ENCODE assay signal across 7 cellular contexts in genomic region chr5:131379071-131379538, GRCh38.
DNase-seq lines count a peak whose midpoint lies in the region; ATAC-seq, FAIRE-seq and TF ChIP-seq lines count a peak whose summit lies in the region.

No MANE protein-coding gene starts in this region.

- FAIRE-seq in GM12891 (lab: Jason Lieb, UNC), result no peak

- no peaks in the 10 kb centered on the region for H3K36me3 ChIP-seq in gastrocnemius medialis
- no peaks in the 10 kb centered on the region for H3K36me3 ChIP-seq in H7 (replicated peaks; ENCODE audit: control insufficient read depth, insufficient read depth, low read length)

- peak overlapping the region; percentile 96 for H3K27ac Mint-ChIP-seq in central memory CD8-positive, alpha-beta T cell (ENCODE audit: low read depth)

- no peak for TF ChIP-seq POLR2A in gastrocnemius medialis (IDR thresholded peaks at IDR 0.05)
- TF ChIP-seq POLR2A in GM12891 (IDR thresholded peaks at IDR 0.05; ENCODE audit: low read depth, low read length), result no peak

- peak overlapping the region; percentile 19 to 69 (median 58) for H3K27ac ChIP-seq in gastrocnemius medialis

- peaks cover 33% of the 10 kb centered on the region for H3K36me3 Mint-ChIP-seq in central memory CD8-positive, alpha-beta T cell (ENCODE audit: insufficient read depth)

- H3K4me1 Mint-ChIP-seq in central memory CD8-positive, alpha-beta T cell, result peaks cover 76% of the 10 kb centered on the region

- ATAC-seq in GM19395 (IDR thresholded peaks at IDR 0.05; ENCODE audit: unreplicated experiment), result peak; percentile 30
- peak; percentile 20 for ATAC-seq in HG03521 (IDR thresholded peaks at IDR 0.05; ENCODE audit: unreplicated experiment)
- ATAC-seq in central memory CD8-positive, alpha-beta T cell (replicated peaks; ENCODE audit: extremely low read depth, poor library complexity, severe bottlenecking), result peak; percentile 6
- ATAC-seq in gastrocnemius medialis, result no peak

- H3K4me3 Mint-ChIP-seq in central memory CD8-positive, alpha-beta T cell, result peak overlapping the region; percentile 66

- H3K27me3 ChIP-seq in gastrocnemius medialis (no peaks in the 10 kb centered on the region), H7 (ENCODE audit: control insufficient read depth, insufficient read depth, low read length) (no peaks in the 10 kb centered on the region)

- no peaks in the 10 kb centered on the region for H3K9me3 ChIP-seq in gastrocnemius medialis

- H3K27me3 Mint-ChIP-seq in central memory CD8-positive, alpha-beta T cell, result no peaks in the 10 kb centered on the region

- H3K9me3 Mint-ChIP-seq in central memory CD8-positive, alpha-beta T cell, result no peaks in the 10 kb centered on the region

- H3K4me1 ChIP-seq in gastrocnemius medialis, result peaks cover 4 to 9% of the 10 kb centered on the region in 2 donors

- intact Hi-C loops in gastrocnemius medialis (cut with DNase I; ENCODE audit: low total_unique reads), result no loop called here

- H3K4me3 ChIP-seq in gastrocnemius medialis (no peak overlapping the region), H7 (ENCODE audit: insufficient read depth, low read depth, low read length) (no peak overlapping the region)

- no peak for DNase-seq in central memory CD8-positive, alpha-beta T cell (ENCODE audit: low spot score in 2 of 2)
- DNase-seq in gastrocnemius medialis (no peak), NCI-H748 treated with DMSO at 0.1 percent for 48 hours (lab: John Stamatoyannopoulos, UW) (no peak), H7 (no peak), GM12891 (ENCODE audit: insufficient read length, low spot score) (no peak)

- no peak for TF ChIP-seq CTCF in gastrocnemius medialis (IDR thresholded peaks at IDR 0.05 in 4 of 5, conservative IDR thresholded peaks at IDR 0.05 in 1 of 5)

- in situ Hi-C loops in gastrocnemius medialis (cut with MboI; ENCODE audit: low sequenced_read_pairs in 4 of 4), result no loop called here

TF ChIP-seq in GM12891, 5 proteins besides CTCF, POLR2A, EP300 and RAD21:
- TF ChIP-seq POLR2AphosphoS5 (IDR thresholded peaks at IDR 0.05; ENCODE audit: low read depth, low read length) (no peak), PAX5 (IDR thresholded peaks at IDR 0.05; ENCODE audit: insufficient read depth, low read length, severe bottlenecking) (no peak), POU2F2 (IDR thresholded peaks at IDR 0.05; ENCODE audit: low read depth, low read length) (no peak), TAF1 (IDR thresholded peaks at IDR 0.05; ENCODE audit: low read depth, low read length) (no peak), SPI1 (IDR thresholded peaks at IDR 0.05; ENCODE audit: low read depth, low read length) (no peak)

Comparison
In these comparisons a context has a peak if more than half of its experiments do, and no peak if none do; other contexts are left out.
1. ATAC-seq: peak in GM19395 (single experiment), HG03521 (single experiment) and central memory CD8-positive, alpha-beta T cell (single experiment); none in gastrocnemius medialis (0 of 2).